Comparison of ENCODE assay signal across 1 cellular context in the genomic region with DNA sequence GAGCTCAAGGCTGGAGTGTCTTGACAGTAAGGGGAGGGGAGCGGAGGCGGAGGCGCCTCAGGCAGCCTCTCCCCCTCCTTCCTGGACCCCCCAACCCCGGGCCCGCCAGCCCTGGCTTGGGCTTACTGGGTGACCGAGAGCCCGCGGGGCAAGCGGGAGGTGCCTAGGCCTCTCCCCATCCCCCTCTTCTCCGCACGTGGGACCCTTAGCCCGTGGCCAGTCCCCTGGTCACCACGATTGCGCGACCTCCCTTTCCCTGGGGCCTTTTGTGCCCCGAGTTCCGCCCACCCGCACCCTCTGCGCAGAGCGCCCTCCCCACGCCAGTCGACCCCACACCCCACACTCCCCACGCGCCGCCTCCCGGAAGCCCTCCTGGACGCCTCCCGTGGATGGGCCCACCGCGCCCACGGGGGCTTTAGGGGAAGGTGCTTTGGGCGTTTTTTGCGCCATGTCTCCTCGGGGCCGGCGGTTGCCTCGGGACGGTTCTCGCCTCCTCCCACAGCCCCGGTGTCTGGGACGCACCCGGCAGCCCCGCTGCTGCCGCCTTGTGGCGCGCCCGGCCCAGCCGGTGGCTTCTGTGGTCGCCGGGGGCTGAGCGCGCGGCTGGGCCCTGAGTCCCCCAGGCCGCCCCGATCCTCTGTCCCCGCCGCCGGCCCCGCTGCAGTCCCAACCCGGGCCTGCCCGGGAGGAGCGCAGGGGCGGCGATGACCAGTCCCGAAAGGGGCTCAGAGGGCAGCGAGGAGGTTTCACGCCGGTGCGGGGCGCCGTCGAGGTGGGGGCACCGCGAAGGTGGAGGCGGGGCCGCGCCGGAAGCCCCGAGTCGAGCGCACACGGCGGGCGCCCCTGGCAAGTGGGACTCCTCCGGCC.
TF ChIP-seq lines count a peak whose summit lies in the region.

No MANE protein-coding gene starts in this region.

TF ChIP-seq in IMR-90, 13 proteins besides CTCF, POLR2A, EP300 and RAD21:
- TF ChIP-seq SMC3 (IDR thresholded peaks at IDR 0.05; ENCODE audit: low read depth, low read length) (0 out of 2 replicates have a peak, but pooled peaks have one; percentile 8), BHLHE40 (IDR thresholded peaks at IDR 0.05; ENCODE audit: low read depth, low read length) (no peak)
